Comparison of ENCODE assay signal across 8 cellular contexts in genomic region chr2:172931256-172931894, GRCh38.
DNase-seq lines count a peak whose midpoint lies in the region; ATAC-seq, FAIRE-seq and TF ChIP-seq lines count a peak whose summit lies in the region.

No MANE protein-coding gene starts in this region.

- H3K14ac ChIP-seq in H1 (ENCODE audit: insufficient read length) (no peak overlapping the region), neuronal stem cell (ENCODE audit: low read length) (no peak overlapping the region)

- H3K79me2 ChIP-seq in DND-41 (ENCODE audit: insufficient read depth, low read length) (no peaks in the 10 kb centered on the region), H1 (ENCODE audit: control insufficient read depth in 1 of 2, insufficient read depth in 2 of 2, low read length in 2 of 2) (no peaks in the 10 kb centered on the region)

- H3K9ac ChIP-seq in DND-41 (ENCODE audit: low read depth, low read length) (no peak overlapping the region), H1 (replicated peaks in 1 of 4; ENCODE audit: extremely low read depth in 1 of 4, low read depth in 3 of 4, low read length in 3 of 4) (no peak overlapping the region; a peak in 1 of 7 replicates), neuronal stem cell (ENCODE audit: low read depth, low read length, poor library complexity) (no peak overlapping the region)

- H2BK120ac ChIP-seq in H1 (replicated peaks; ENCODE audit: low read depth, low read length) (no peak overlapping the region), neuronal stem cell (ENCODE audit: low read depth, low read length) (no peak overlapping the region)

- peaks cover 13% of the 10 kb centered on the region for H3K4me1 Mint-ChIP-seq in CD4-positive, alpha-beta T cell (ENCODE audit: low read depth)
- H3K4me1 Mint-ChIP-seq in activated naive CD4-positive, alpha-beta T cell treated with anti-CD3 and anti-CD28 coated beads, Interleukin-2, amount 10 ng/mL, durations not matched to agents 7 days and 5 days = peaks cover 11% of the 10 kb centered on the region

- 45% methylated on average over 5 of the region's 7 CpGs; no CpG with 5 or more reads in 1 of the 2 experiments for WGBS in H1 (ENCODE audit: extremely low coverage in 1 of 2, insufficient coverage in 1 of 2, insufficient read length in 1 of 2, insufficient replicate concordance in 2 of 2, low coverage in 1 of 2, low lambda C conversion rate in 2 of 2, missing lambda C conversion rate in 1 of 2), 2 experiments
- WGBS in neuronal stem cell (ENCODE audit: extremely low coverage in 2 of 2, insufficient read length in 2 of 2, insufficient replicate concordance in 1 of 2), 2 donors = no CpG with 5 or more reads among the region's 7 CpGs

- H2BK15ac ChIP-seq in H1 (ENCODE audit: low read length) (no peak overlapping the region), neuronal stem cell (ENCODE audit: low read length) (no peak overlapping the region)

- H3K4ac ChIP-seq in H1 (replicated peaks; ENCODE audit: insufficient read length, low read depth, low read length) = no peak overlapping the region
- H3K4ac ChIP-seq in neuronal stem cell (ENCODE audit: low read length) = no peak overlapping the region

- CTCF ChIA-PET in H1 (lab: Charles Lee; ENCODE audit: partially characterized antibody) = interaction anchor here (0.7 to 5.6 kb wide), 36 partner anchors 9 to 558 kb away, joined by 3 to 139 read pairs (median 6); no protein-coding TSS in a partner anchor
- CTCF ChIA-PET in CD4-positive, alpha-beta T cell (lab: Charles Lee) = interaction anchor here (0.5 to 2.0 kb wide), 5 partner anchors 11 to 1523 kb away, joined by 3 to 5 read pairs (median 4); no protein-coding TSS in a partner anchor
- CTCF ChIA-PET in activated naive CD4-positive, alpha-beta T cell treated with anti-CD3 and anti-CD28 coated beads, Interleukin-2, amount 10 ng/mL, durations not matched to agents 7 days and 5 days (lab: Charles Lee) = interaction anchor here (0.8 to 4.8 kb wide), 17 partner anchors 10 to 146 kb away, joined by 3 to 56 read pairs (median 5); no protein-coding TSS in a partner anchor

- H3K4me1 ChIP-seq in DND-41 (ENCODE audit: insufficient read depth, low read length) = peaks cover 15% of the 10 kb centered on the region
- H3K4me1 ChIP-seq in H1 (replicated peaks in 1 of 4; ENCODE audit: control insufficient read depth in 3 of 4, insufficient read depth in 4 of 4, low read length in 3 of 4) = peaks cover 2 to 7% (median 6%) of the 10 kb centered on the region in 4 experiments; a peak in 4 of 7 replicates
- H3K4me1 ChIP-seq in neuronal stem cell (ENCODE audit: control insufficient read depth in 2 of 2, insufficient read depth in 1 of 2, low read depth in 1 of 2, low read length in 2 of 2) = peaks cover 3 to 20% of the 10 kb centered on the region in 2 donors

- TF ChIP-seq EP300 in H1 (IDR thresholded peaks at IDR 0.05; ENCODE audit: borderline replicate concordance in 1 of 2, low read depth in 2 of 2, low read length in 2 of 2) = no peak

- no peaks in the 10 kb centered on the region for H3K9me3 Mint-ChIP-seq in CD4-positive, alpha-beta T cell
- H3K9me3 Mint-ChIP-seq in activated naive CD4-positive, alpha-beta T cell treated with anti-CD3 and anti-CD28 coated beads, Interleukin-2, amount 10 ng/mL, durations not matched to agents 7 days and 5 days = no peaks in the 10 kb centered on the region

- H3K27ac ChIP-seq in DND-41 (ENCODE audit: low read length) (no peak overlapping the region), H1 (ENCODE audit: low read depth, low read length) (no peak overlapping the region), neuronal stem cell (replicated peaks; ENCODE audit: low read length) (peak overlapping the region; percentile 58)
- no peak overlapping the region for H3K27ac ChIP-seq in CD4-positive, alpha-beta T cell (ENCODE audit: low read depth, low read length)

- TF ChIP-seq RAD21 in H1 (IDR thresholded peaks at IDR 0.05 in 1 of 2, conservative IDR thresholded peaks at IDR 0.05 in 1 of 2; ENCODE audit: low read depth in 2 of 2, low read length in 2 of 2) = no peak

- peak overlapping the region; percentile 49; the same call in 1 of the 2 replicates for H2BK5ac ChIP-seq in H1 (ENCODE audit: low read depth, low read length)
- no peak overlapping the region for H2BK5ac ChIP-seq in neuronal stem cell (ENCODE audit: low read length)

- H4K20me1 ChIP-seq in DND-41 (ENCODE audit: insufficient read depth, low read length) (no peaks in the 10 kb centered on the region; the same call in 1 of the 2 replicates), H1 (replicated peaks in 1 of 2; ENCODE audit: control insufficient read depth in 1 of 2, insufficient read depth in 2 of 2, low read length in 2 of 2) (no peaks in the 10 kb centered on the region)

- no peak overlapping the region for H2AK5ac ChIP-seq in H1 (ENCODE audit: low read depth, low read length)
- no peak overlapping the region for H2AK5ac ChIP-seq in neuronal stem cell (ENCODE audit: low read depth, low read length)

- H2BK20ac ChIP-seq in H1 (ENCODE audit: low read length) = no peak overlapping the region

- no peak overlapping the region for H3K23ac ChIP-seq in H1 (ENCODE audit: insufficient read length)
- H3K23ac ChIP-seq in neuronal stem cell (ENCODE audit: low read depth, low read length, poor library complexity) = no peak overlapping the region

- peak; percentile 60 for FAIRE-seq in H1 (lab: Jason Lieb, UNC)

- 0 out of 2 replicates have a peak overlapping the region, but pooled peaks have one; percentile 39 for H2BK12ac ChIP-seq in H1 (ENCODE audit: low read depth, low read length)
- H2BK12ac ChIP-seq in neuronal stem cell (ENCODE audit: low read length) = no peak overlapping the region

- H3K9me3 ChIP-seq in DND-41 (ENCODE audit: insufficient read depth, low read length, severe bottlenecking) = no peaks in the 10 kb centered on the region
- no peaks in the 10 kb centered on the region for H3K9me3 ChIP-seq in H1 (ENCODE audit: insufficient read depth in 2 of 2, low read depth in 1 of 2, low read length in 1 of 2)
- H3K9me3 ChIP-seq in neuronal stem cell (replicated peaks in 1 of 2; ENCODE audit: control insufficient read depth in 2 of 2, insufficient read depth in 1 of 2, low read depth in 1 of 2, low read length in 2 of 2) = no peaks in the 10 kb centered on the region
- no peaks in the 10 kb centered on the region for H3K9me3 ChIP-seq in CD4-positive, alpha-beta T cell (ENCODE audit: control insufficient read depth, low read length)

- peaks cover 4% of the 10 kb centered on the region for H3K27me3 Mint-ChIP-seq in CD4-positive, alpha-beta T cell
- H3K27me3 Mint-ChIP-seq in activated naive CD4-positive, alpha-beta T cell treated with anti-CD3 and anti-CD28 coated beads, Interleukin-2, amount 10 ng/mL, durations not matched to agents 7 days and 5 days = peaks cover 11% of the 10 kb centered on the region

- H3K79me1 ChIP-seq in H1 (ENCODE audit: low read depth, low read length) = no peaks in the 10 kb centered on the region
- no peaks in the 10 kb centered on the region for H3K79me1 ChIP-seq in neuronal stem cell (ENCODE audit: low read depth, low read length)

- H3K4me2 ChIP-seq in DND-41 (ENCODE audit: insufficient read depth, low read length) = no peak overlapping the region
- peak overlapping the region; percentile 17 to 61; a peak in 3 of 4 replicates for H3K4me2 ChIP-seq in H1 (ENCODE audit: insufficient read depth in 1 of 2, low read depth in 2 of 2, low read length in 2 of 2)
- H3K4me2 ChIP-seq in neuronal stem cell (ENCODE audit: insufficient read depth, low read length, poor library complexity, severe bottlenecking) = peak overlapping the region; percentile 23

- H4K8ac ChIP-seq in H1 (ENCODE audit: extremely low read depth, insufficient read depth, low read length) (no peak overlapping the region), neuronal stem cell (ENCODE audit: low read depth, low read length) (no peak overlapping the region)

- TF ChIP-seq CTCF in DND-41 (IDR thresholded peaks at IDR 0.05; ENCODE audit: borderline replicate concordance, extremely low read depth, low read length, poor library complexity, severe bottlenecking) (no peak), H1 (IDR thresholded peaks at IDR 0.05; ENCODE audit: control extremely low read depth in 1 of 3, insufficient read depth in 1 of 3, low read depth in 1 of 3, low read length in 3 of 3) (no peak)
- TF ChIP-seq CTCF in CD4-positive, alpha-beta T cell (IDR thresholded peaks at IDR 0.05) = no peak

- no peaks in the 10 kb centered on the region for H3K23me2 ChIP-seq in H1 (ENCODE audit: low read depth, low read length)

- TF ChIP-seq POLR2A in H1 (IDR thresholded peaks at IDR 0.05; ENCODE audit: control extremely low read depth in 1 of 2, low read depth in 2 of 2, low read length in 2 of 2) = no peak

- DNase-seq in DND-41 (no peak), NCI-H748 (lab: John Stamatoyannopoulos, UW; ENCODE audit: unreplicated experiment) (peak; percentile 79), H1 (ENCODE audit: low read depth in 1 of 2, low spot score in 2 of 2) (no peak), neuronal stem cell (ENCODE audit: low spot score) (peak; percentile 44), KG1 (lab: John Stamatoyannopoulos, UW) (no peak)
- DNase-seq in CD4-positive, alpha-beta T cell = no peak
- no peak for DNase-seq in activated naive CD4-positive, alpha-beta T cell treated with anti-CD3 and anti-CD28 coated beads, Interleukin-2, amount 10 ng/mL, durations not matched to agents 7 days and 5 days

- H2AFZ ChIP-seq in DND-41 (ENCODE audit: low read depth, low read length) (0 out of 2 replicates have a peak overlapping the region, but pooled peaks have one; percentile 1), H1 (ENCODE audit: low read length) (peak overlapping the region; percentile 47; the same call in 1 of the 2 replicates), neuronal stem cell (ENCODE audit: low read length) (peak overlapping the region; percentile 87)

- no peak overlapping the region for H3K4me3 Mint-ChIP-seq in CD4-positive, alpha-beta T cell
- H3K4me3 Mint-ChIP-seq in activated naive CD4-positive, alpha-beta T cell treated with anti-CD3 and anti-CD28 coated beads, Interleukin-2, amount 10 ng/mL, durations not matched to agents 7 days and 5 days = no peak overlapping the region

- H4K5ac ChIP-seq in H1 (ENCODE audit: insufficient read length, low read depth, low read length) = no peak overlapping the region

- no peak overlapping the region for H3K27ac Mint-ChIP-seq in CD4-positive, alpha-beta T cell
- no peak overlapping the region for H3K27ac Mint-ChIP-seq in activated naive CD4-positive, alpha-beta T cell treated with anti-CD3 and anti-CD28 coated beads, Interleukin-2, amount 10 ng/mL, durations not matched to agents 7 days and 5 days

- no peaks in the 10 kb centered on the region for H3K36me3 ChIP-seq in DND-41 (ENCODE audit: insufficient read depth, low read length)
- no peaks in the 10 kb centered on the region for H3K36me3 ChIP-seq in H1 (ENCODE audit: control insufficient read depth in 2 of 4, insufficient read depth in 4 of 4, low read length in 3 of 4)
- no peaks in the 10 kb centered on the region for H3K36me3 ChIP-seq in neuronal stem cell (replicated peaks in 1 of 2; ENCODE audit: control insufficient read depth in 2 of 2, insufficient read depth in 2 of 2, low read length in 2 of 2)

- POLR2A ChIA-PET in H1 (lab: Charles Lee; ENCODE audit: partially characterized antibody) = interaction anchor here (0.8 to 1.3 kb wide), 3 partner anchors 10 to 68 kb away, joined by 3 to 4 read pairs (median 3); no protein-coding TSS in a partner anchor
- POLR2A ChIA-PET in CD4-positive, alpha-beta T cell (lab: Charles Lee) = no interaction called here

- H3K56ac ChIP-seq in H1 (replicated peaks; ENCODE audit: insufficient read length, low read depth, low read length) = no peak overlapping the region

- H3K27me3 ChIP-seq in DND-41 (ENCODE audit: insufficient read depth, low read length, poor library complexity) = no peaks in the 10 kb centered on the region
- H3K27me3 ChIP-seq in H1 (replicated peaks in 1 of 4; ENCODE audit: control insufficient read depth in 3 of 4, extremely low read depth in 1 of 4, insufficient read depth in 3 of 4, low read length in 3 of 4) = no peaks in the 10 kb centered on the region
- H3K27me3 ChIP-seq in neuronal stem cell (ENCODE audit: control insufficient read depth in 3 of 3, insufficient read depth in 3 of 3, low read depth in 1 of 3, low read length in 3 of 3) = no peaks in the 10 kb centered on the region
- peaks cover 19% of the 10 kb centered on the region for H3K27me3 ChIP-seq in CD4-positive, alpha-beta T cell (ENCODE audit: control insufficient read depth, insufficient read depth, low read length)

- no peaks in the 10 kb centered on the region for H3K36me3 Mint-ChIP-seq in CD4-positive, alpha-beta T cell (ENCODE audit: low read depth)
- no peaks in the 10 kb centered on the region for H3K36me3 Mint-ChIP-seq in activated naive CD4-positive, alpha-beta T cell treated with anti-CD3 and anti-CD28 coated beads, Interleukin-2, amount 10 ng/mL, durations not matched to agents 7 days and 5 days

- H3K4me3 ChIP-seq in DND-41 (ENCODE audit: low read depth in 1 of 2, low read length in 2 of 2) = no peak overlapping the region
- H3K4me3 ChIP-seq in H1 (ENCODE audit: extremely low read depth in 1 of 4, insufficient read depth in 2 of 4, low read depth in 3 of 4, low read length in 4 of 4) = peak overlapping the region in 1 of 4 experiments; percentile 13; a peak in 1 of 8 replicates
- H3K4me3 ChIP-seq in neuronal stem cell (ENCODE audit: low read length in 2 of 2) = no peak overlapping the region

- intact Hi-C loops in CD4-positive, alpha-beta T cell (cut with DNase I, micrococcal nuclease) = loop anchor here (1.0 to 5.0 kb wide), 3 partner anchors 125 to 1354 kb away; no protein-coding TSS in a partner anchor

- no peak overlapping the region for H4K91ac ChIP-seq in H1 (replicated peaks; ENCODE audit: insufficient read length, low read length)
- no peak overlapping the region for H4K91ac ChIP-seq in neuronal stem cell (ENCODE audit: low read depth, low read length, poor library complexity)

- ATAC-seq in DND-41 (ENCODE audit: insufficient read depth, low read depth) (peak; percentile 64), HG03521 (IDR thresholded peaks at IDR 0.05; ENCODE audit: unreplicated experiment) (no peak)
- no peak for ATAC-seq in CD4-positive, alpha-beta T cell (ENCODE audit: poor library complexity)

- H3K18ac ChIP-seq in H1 (ENCODE audit: extremely low read depth, low read length) (no peak overlapping the region), neuronal stem cell (ENCODE audit: low read length) (no peak overlapping the region)

Comparison
In these comparisons a context has a peak if more than half of its experiments do, and no peak if none do; other contexts are left out.
1. DNase-seq: peak in NCI-H748 (single experiment) and neuronal stem cell (single experiment); none in DND-41 (single experiment), H1 (0 of 2), CD4-positive, alpha-beta T cell (0 of 10), KG1 (single experiment) and activated naive CD4-positive, alpha-beta T cell treated with anti-CD3 and anti-CD28 coated beads, Interleukin-2, amount 10 ng/mL, durations not matched to agents 7 days and 5 days (single experiment).
2. H2AFZ ChIP-seq: peak in every context shown above with its lines; median percentile 87 in neuronal stem cell; 47 in H1; 1 in DND-41.